Comparison of ENCODE assay signal across 9 cellular contexts in the genomic region with DNA sequence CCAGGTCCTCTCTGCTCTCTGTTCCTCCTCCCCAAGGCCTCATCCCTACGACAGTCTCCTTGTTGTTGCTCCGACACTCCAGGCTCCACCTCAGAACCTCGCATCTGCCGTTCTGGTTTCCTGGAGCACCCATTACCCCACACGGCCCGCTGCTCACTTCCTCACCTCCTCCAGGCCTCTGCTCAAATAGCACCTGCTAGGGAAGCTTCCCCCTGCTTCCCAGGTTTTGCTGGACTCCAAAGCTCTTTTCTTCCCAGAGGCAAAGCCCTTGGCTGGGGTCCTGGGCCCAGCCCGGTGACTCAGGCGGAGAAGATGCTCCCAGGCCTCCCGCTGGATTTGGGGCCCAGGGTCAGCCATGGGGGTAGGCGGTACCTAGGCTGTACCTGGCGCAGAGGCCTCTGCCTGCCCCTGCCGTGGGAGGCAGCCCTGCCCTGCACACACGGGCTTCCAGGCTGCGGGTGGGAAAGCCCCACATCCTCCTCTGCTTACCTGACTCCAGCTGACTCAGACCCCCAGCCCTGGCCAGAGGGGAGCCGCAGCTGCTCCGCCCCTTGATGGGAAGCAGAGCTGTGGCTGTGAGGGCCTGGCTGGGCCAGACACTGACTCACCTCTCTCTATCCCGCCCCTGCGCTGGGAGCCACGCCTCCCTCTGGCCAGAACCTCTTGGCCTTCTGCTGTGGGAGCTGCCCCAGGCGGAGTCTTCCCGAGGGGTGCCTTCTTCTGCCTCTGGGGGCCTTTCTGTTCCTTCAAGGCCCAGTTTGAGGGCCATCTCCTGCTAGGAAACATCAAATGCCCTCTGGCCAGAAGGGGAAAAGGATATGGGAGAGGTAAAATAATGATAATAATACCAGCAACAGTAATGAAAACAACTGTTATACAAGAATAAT.
DNase-seq lines count a peak whose midpoint lies in the region; ATAC-seq and TF ChIP-seq lines count a peak whose summit lies in the region.
"Had no signal": no experiment of that assay in that cellular context is flagged by ENCODE, and none has a peak within 500 bp of the region (broad histone marks: within the 10 kb centered on the region; RNA-seq: fewer than 3 reads in every experiment).

No MANE protein-coding gene starts in this region.

- H3K79me2 ChIP-seq in MM.1S (ENCODE audit: low read length) = no peaks in the 10 kb centered on the region

- peak overlapping the region; percentile 79 for H3K27ac ChIP-seq in epithelial cell of prostate
- H3K27ac ChIP-seq in naive thymus-derived CD4-positive, alpha-beta T cell (ENCODE audit: low read depth, low read length) = no peak overlapping the region
- H3K27ac ChIP-seq in MM.1S (ENCODE audit: low read length) = no peak overlapping the region
- H3K27ac ChIP-seq: SK-N-MC had no signal

- H2AFZ ChIP-seq in MM.1S (ENCODE audit: low read length) = no peak overlapping the region

- H3F3A ChIP-seq in MM.1S (ENCODE audit: insufficient read depth, low read length) = no peaks in the 10 kb centered on the region

- intact Hi-C loops in naive thymus-derived CD4-positive, alpha-beta T cell (cut with micrococcal nuclease) = no loop called here

- H3K9ac ChIP-seq in MM.1S (ENCODE audit: low read length) = no peak overlapping the region

- H3K27me3 ChIP-seq in H7 (ENCODE audit: control insufficient read depth, insufficient read depth, low read length) = no peaks in the 10 kb centered on the region
- H3K27me3 ChIP-seq in naive thymus-derived CD4-positive, alpha-beta T cell (ENCODE audit: control insufficient read depth in 2 of 2, insufficient read depth in 2 of 2, low read length in 2 of 2) = no peaks in the 10 kb centered on the region
- H3K27me3 ChIP-seq in MM.1S (replicated peaks; ENCODE audit: insufficient read depth, low read length) = peaks cover 92% of the 10 kb centered on the region

- H3K27me3 Mint-ChIP-seq in naive thymus-derived CD4-positive, alpha-beta T cell = peaks cover 4 to 17% (median 9%) of the 10 kb centered on the region in 5 donors

- H3K36me3 Mint-ChIP-seq in naive thymus-derived CD4-positive, alpha-beta T cell = peaks cover 0 to 2% (median 0%) of the 10 kb centered on the region in 5 donors

- H4K20me1 ChIP-seq in MM.1S (ENCODE audit: insufficient read depth, low read length) = no peaks in the 10 kb centered on the region

- H3K36me3 ChIP-seq in H7 (replicated peaks; ENCODE audit: control insufficient read depth, insufficient read depth, low read length) (no peaks in the 10 kb centered on the region; the same call in 1 of the 2 replicates), MM.1S (replicated peaks; ENCODE audit: insufficient read depth, low read length) (no peaks in the 10 kb centered on the region)
- H3K36me3 ChIP-seq in naive thymus-derived CD4-positive, alpha-beta T cell (ENCODE audit: control insufficient read depth in 2 of 3, insufficient read depth in 3 of 3, low read length in 3 of 3) = no peaks in the 10 kb centered on the region

- peaks cover 0 to 16% (median 0%) of the 10 kb centered on the region in 7 donors for H3K4me1 Mint-ChIP-seq in naive thymus-derived CD4-positive, alpha-beta T cell

- DNase-seq in H7 = peak; percentile 96
- peak; percentile 50 to 78 for DNase-seq in SHP77 (lab: John Stamatoyannopoulos, UW)
- peak; percentile 87 for DNase-seq in epithelial cell of prostate (ENCODE audit: low read depth, low spot score)
- DNase-seq in naive thymus-derived CD4-positive, alpha-beta T cell = peak in 1 of 9 donors; percentile 43
- DNase-seq in cerebellar nuclear complex (lab: John Stamatoyannopoulos, UW) = no peak
- no peak for DNase-seq in MM.1S

- POLR2A ChIA-PET in naive thymus-derived CD4-positive, alpha-beta T cell (lab: Charles Lee) = no interaction called here

- H3K27ac Mint-ChIP-seq in naive thymus-derived CD4-positive, alpha-beta T cell = peak overlapping the region in 1 of 9 donors; percentile 27

- TF ChIP-seq CTCF in MM.1S (IDR thresholded peaks at IDR 0.05; ENCODE audit: low read length) = no peak

- ATAC-seq in naive thymus-derived CD4-positive, alpha-beta T cell = peak; percentile 29
- no peak for ATAC-seq in GM21447 (IDR thresholded peaks at IDR 0.05; ENCODE audit: unreplicated experiment)
- ATAC-seq in HG03521 (IDR thresholded peaks at IDR 0.05; ENCODE audit: unreplicated experiment) = no peak

- no peaks in the 10 kb centered on the region for H3K4me1 ChIP-seq in naive thymus-derived CD4-positive, alpha-beta T cell (ENCODE audit: control insufficient read depth in 2 of 2, insufficient read depth in 2 of 2, low read length in 2 of 2)
- H3K4me1 ChIP-seq in MM.1S (ENCODE audit: low read length) = no peaks in the 10 kb centered on the region

- CTCF ChIA-PET in naive thymus-derived CD4-positive, alpha-beta T cell (lab: Charles Lee) = no interaction called here

- no peak overlapping the region for H3K4me2 ChIP-seq in MM.1S (ENCODE audit: low read depth, low read length)

- H3K9me3 ChIP-seq in naive thymus-derived CD4-positive, alpha-beta T cell (ENCODE audit: control insufficient read depth in 2 of 3, low read length in 3 of 3) = no peaks in the 10 kb centered on the region
- no peaks in the 10 kb centered on the region for H3K9me3 ChIP-seq in MM.1S (replicated peaks; ENCODE audit: insufficient read depth, low read length)

- H3K4me3 ChIP-seq in H7 (ENCODE audit: insufficient read depth, low read depth, low read length) (no peak overlapping the region), MM.1S (ENCODE audit: low read length) (no peak overlapping the region)
- H3K4me3 ChIP-seq in naive thymus-derived CD4-positive, alpha-beta T cell (ENCODE audit: low read length) = no peak overlapping the region
- H3K4me3 ChIP-seq: SK-N-MC had no signal

- H3K4me3 Mint-ChIP-seq in naive thymus-derived CD4-positive, alpha-beta T cell = no peak overlapping the region

- H3K9me3 Mint-ChIP-seq in naive thymus-derived CD4-positive, alpha-beta T cell = peaks cover 0 to 4% (median 0%) of the 10 kb centered on the region in 11 donors

- no peaks in the 10 kb centered on the region for H3K9me2 ChIP-seq in MM.1S (replicated peaks; ENCODE audit: insufficient read depth, low read length)

Comparison
In these comparisons a context has a peak if more than half of its experiments do, and no peak if none do; other contexts are left out.
1. DNase-seq: peak in H7 (single experiment), SHP77 (2 of 2) and epithelial cell of prostate (single experiment); none in cerebellar nuclear complex (0 of 2) and MM.1S (single experiment).